ENCODE assay signal across 13 cellular contexts in the genomic region with DNA sequence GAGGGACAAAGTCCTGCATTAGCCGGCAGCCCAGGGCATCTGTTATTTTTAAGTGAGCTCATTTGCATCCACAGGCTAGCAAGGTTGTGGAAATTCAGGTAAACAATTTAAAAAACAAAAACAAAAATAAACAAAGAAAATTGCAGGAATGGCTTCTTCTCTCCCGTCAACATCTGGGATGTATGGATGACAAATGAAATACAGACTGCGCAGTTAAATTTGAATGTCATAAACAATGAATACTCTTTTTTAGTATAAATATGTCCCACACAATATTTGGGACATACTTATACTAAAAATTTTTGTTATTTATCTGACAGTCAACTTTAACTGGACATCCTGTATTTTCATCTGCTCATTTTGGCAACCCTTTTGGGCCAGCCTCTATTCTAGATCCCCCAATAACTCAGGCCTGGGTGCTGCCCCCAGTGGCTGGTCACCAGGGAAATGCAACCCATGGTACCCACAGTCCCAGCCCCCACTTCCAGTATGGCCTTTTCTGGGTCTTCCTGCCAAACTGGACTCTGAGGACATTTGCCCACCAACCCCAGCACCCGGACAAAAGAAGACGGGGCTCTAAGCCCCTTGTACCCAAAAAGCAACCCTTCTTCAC. TPM values are rescaled to one million over a fixed set of nuclear protein-coding genes. Genes with fewer than 3 reads are reported as not detected.
A peak's percentile ranks its signal among the peaks of the same experiment; 100 is the strongest.
DNase-seq lines count a peak whose midpoint lies in the region; ATAC-seq and TF ChIP-seq lines count a peak whose summit lies in the region.
"Had no signal": no experiment of that assay in that cellular context is flagged by ENCODE, and none has a peak within 500 bp of the region (broad histone marks: within the 10 kb centered on the region; RNA-seq: fewer than 3 reads in every experiment).

No MANE protein-coding gene starts in this region.

- CTCF ChIA-PET in WTC11 (lab: Charles Lee), result interaction anchor here (0.6 to 6.6 kb wide), 55 partner anchors 10 to 436 kb away, joined by 3 to 190 read pairs (median 6); partner anchors contain the start of genes DCAF1, GPR62, GRM2 and IQCF6

- H3K36me3 Mint-ChIP-seq in WTC11 (no peaks in the 10 kb centered on the region), neural crest cell (ENCODE audit: low read depth) (no peaks in the 10 kb centered on the region)

- no peaks in the 10 kb centered on the region for H4K20me1 ChIP-seq in DOHH2 (ENCODE audit: control insufficient read depth, insufficient read depth, low read depth, low read length)

- H3K9me2 ChIP-seq in DOHH2 (replicated peaks; ENCODE audit: control insufficient read depth, low read length), result no peaks in the 10 kb centered on the region

- peaks cover 5% of the 10 kb centered on the region; the same call in 1 of the 2 replicates for H3F3A ChIP-seq in DOHH2 (ENCODE audit: control insufficient read depth, insufficient read depth)

- WGBS in testis, 2 donors, result 85 to 86% methylated on average over 5 of the region's 5 CpGs

- H3K27me3 Mint-ChIP-seq in WTC11 (ENCODE audit: low read depth) (peaks cover 3% of the 10 kb centered on the region; the same call in 1 of the 2 replicates), neural crest cell (ENCODE audit: low read depth) (no peaks in the 10 kb centered on the region)

- H3K27ac ChIP-seq in DOHH2 (ENCODE audit: low read depth, low read length) (no peak overlapping the region), testis (no peak overlapping the region)
- H3K27ac ChIP-seq: body of pancreas, heart left ventricle, sigmoid colon had no signal

- H3K4me1 Mint-ChIP-seq in WTC11, result peaks cover 16% of the 10 kb centered on the region
- H3K4me1 Mint-ChIP-seq in neural crest cell, result peaks cover 10% of the 10 kb centered on the region

- ATAC-seq in WTC11 (peak; percentile 23; the same call in 1 of the 2 replicates), GM19395 (IDR thresholded peaks at IDR 0.05; ENCODE audit: unreplicated experiment) (no peak)

- no peaks in the 10 kb centered on the region for H3K27me3 ChIP-seq in DOHH2 (ENCODE audit: control insufficient read depth, low read length)
- H3K27me3 ChIP-seq in testis, result no peaks in the 10 kb centered on the region
- H3K27me3 ChIP-seq: body of pancreas, heart left ventricle had no signal

- intact Hi-C loops in testis (cut with DNase I; ENCODE audit: low total_unique reads), result no loop called here
- intact Hi-C loops in head of caudate nucleus (cut with DNase I), result no loop called here

- DNase-seq in GM20000 (ENCODE audit: low spot score) (peak; percentile 10), WTC11 (ENCODE audit: low spot score) (no peak), neural crest cell (ENCODE audit: low read depth, low spot score) (no peak), testis (no peak), head of caudate nucleus (no peak)

- no peak overlapping the region for H3K4me3 ChIP-seq in DOHH2 (ENCODE audit: low read length)
- H3K4me3 ChIP-seq in testis, result no peak overlapping the region
- H3K4me3 ChIP-seq: body of pancreas, heart left ventricle, sigmoid colon had no signal

- no peaks in the 10 kb centered on the region for H3K79me2 ChIP-seq in DOHH2 (ENCODE audit: control insufficient read depth, low read length)

- H3K4me1 ChIP-seq in DOHH2 (ENCODE audit: control insufficient read depth, low read length) (peaks cover 48% of the 10 kb centered on the region), testis (no peaks in the 10 kb centered on the region)
- H3K4me1 ChIP-seq: body of pancreas, sigmoid colon had no signal

- POLR2A ChIA-PET in WTC11 (lab: Charles Lee), result interaction anchor here (1.0 kb wide), 1 partner anchor 83 kb away, joined by 3 read pairs; no protein-coding TSS in a partner anchor

- H3K27ac Mint-ChIP-seq in WTC11, result no peak overlapping the region
- no peak overlapping the region for H3K27ac Mint-ChIP-seq in neural crest cell (ENCODE audit: unreplicated experiment)

- H3K9me3 Mint-ChIP-seq in WTC11 (peaks cover 4% of the 10 kb centered on the region; the same call in 1 of the 2 replicates), neural crest cell (no peaks in the 10 kb centered on the region)

- H3K9me3 ChIP-seq in DOHH2 (ENCODE audit: control insufficient read depth, insufficient read depth, low read length) (no peaks in the 10 kb centered on the region), testis (no peaks in the 10 kb centered on the region)
- H3K9me3 ChIP-seq: body of pancreas, heart left ventricle, sigmoid colon had no signal

- peak; percentile 28 for TF ChIP-seq CTCF in DOHH2 (IDR thresholded peaks at IDR 0.05; ENCODE audit: low read depth, low read length, poor library complexity, severe bottlenecking)
- no peak for TF ChIP-seq CTCF in GM20000 (IDR thresholded peaks at IDR 0.05; ENCODE audit: extremely low read depth, missing control alignments)
- TF ChIP-seq CTCF in WTC11 (IDR thresholded peaks at IDR 0.05), result no peak; the same call in 1 of the 2 replicates
- TF ChIP-seq CTCF in neural crest cell (conservative IDR thresholded peaks at IDR 0.05), result peak; percentile 11
- TF ChIP-seq CTCF in testis (IDR thresholded peaks at IDR 0.05), result no peak

- H3K4me2 ChIP-seq in DOHH2 (ENCODE audit: low read length), result no peak overlapping the region

- TF ChIP-seq POLR2A in testis (IDR thresholded peaks at IDR 0.05), result no peak

- no peak overlapping the region for H3K4me3 Mint-ChIP-seq in WTC11
- H3K4me3 Mint-ChIP-seq in neural crest cell, result no peak overlapping the region

- H3K36me3 ChIP-seq in DOHH2 (ENCODE audit: control insufficient read depth, low read length) (no peaks in the 10 kb centered on the region), testis (ENCODE audit: low read depth, missing control alignments) (no peaks in the 10 kb centered on the region)
- H3K36me3 ChIP-seq: heart left ventricle, sigmoid colon had no signal

TF ChIP-seq in WTC11, 78 proteins besides CTCF, POLR2A, EP300 and RAD21:
- no peak for TF ChIP-seq ZBTB21 (CRISPR knock-in tag; IDR thresholded peaks at IDR 0.05; ENCODE audit: borderline replicate concordance)
- no peak for TF ChIP-seq HMGA2 (CRISPR knock-in tag; IDR thresholded peaks at IDR 0.05)
- no peak for TF ChIP-seq ZNF121 (CRISPR knock-in tag; IDR thresholded peaks at IDR 0.05)
- no peak for TF ChIP-seq ESRRA (CRISPR knock-in tag; IDR thresholded peaks at IDR 0.05; ENCODE audit: borderline replicate concordance)
- no peak for TF ChIP-seq FOXP1 (CRISPR knock-in tag; IDR thresholded peaks at IDR 0.05; ENCODE audit: borderline replicate concordance)
- TF ChIP-seq TEAD4 (CRISPR knock-in tag; IDR thresholded peaks at IDR 0.05), result no peak
- TF ChIP-seq GRHL2 (CRISPR knock-in tag; IDR thresholded peaks at IDR 0.05; ENCODE audit: insufficient replicate concordance, severe bottlenecking), result no peak
- no peak for TF ChIP-seq OVOL2 (CRISPR knock-in tag; IDR thresholded peaks at IDR 0.05; ENCODE audit: borderline replicate concordance)
- no peak for TF ChIP-seq PRRX2 (CRISPR knock-in tag; IDR thresholded peaks at IDR 0.05)
- TF ChIP-seq, protein P1, sequence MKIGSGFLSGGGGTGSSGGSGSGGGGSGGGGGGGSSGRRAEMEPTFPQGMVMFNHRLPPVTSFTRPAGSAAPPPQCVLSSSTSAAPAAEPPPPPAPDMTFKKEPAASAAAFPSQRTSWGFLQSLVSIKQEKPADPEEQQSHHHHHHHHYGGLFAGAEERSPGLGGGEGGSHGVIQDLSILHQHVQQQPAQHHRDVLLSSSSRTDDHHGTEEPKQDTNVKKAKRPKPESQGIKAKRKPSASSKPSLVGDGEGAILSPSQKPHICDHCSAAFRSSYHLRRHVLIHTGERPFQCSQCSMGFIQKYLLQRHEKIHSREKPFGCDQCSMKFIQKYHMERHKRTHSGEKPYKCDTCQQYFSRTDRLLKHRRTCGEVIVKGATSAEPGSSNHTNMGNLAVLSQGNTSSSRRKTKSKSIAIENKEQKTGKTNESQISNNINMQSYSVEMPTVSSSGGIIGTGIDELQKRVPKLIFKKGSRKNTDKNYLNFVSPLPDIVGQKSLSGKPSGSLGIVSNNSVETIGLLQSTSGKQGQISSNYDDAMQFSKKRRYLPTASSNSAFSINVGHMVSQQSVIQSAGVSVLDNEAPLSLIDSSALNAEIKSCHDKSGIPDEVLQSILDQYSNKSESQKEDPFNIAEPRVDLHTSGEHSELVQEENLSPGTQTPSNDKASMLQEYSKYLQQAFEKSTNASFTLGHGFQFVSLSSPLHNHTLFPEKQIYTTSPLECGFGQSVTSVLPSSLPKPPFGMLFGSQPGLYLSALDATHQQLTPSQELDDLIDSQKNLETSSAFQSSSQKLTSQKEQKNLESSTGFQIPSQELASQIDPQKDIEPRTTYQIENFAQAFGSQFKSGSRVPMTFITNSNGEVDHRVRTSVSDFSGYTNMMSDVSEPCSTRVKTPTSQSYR (CRISPR knock-in tag; IDR thresholded peaks at IDR 0.05), result no peak
- TF ChIP-seq E2F1 (CRISPR knock-in tag; IDR thresholded peaks at IDR 0.05), result no peak
TF ChIP-seq in WTC11: peak in this region for 0.

RNA-seq across cellular contexts. Expression of gene GRM2, which starts 12.7 kb away (rescaled TPM):
- total RNA-seq in WTC11 (2021) (2.8 to 4.1 TPM (median 3.7 TPM) in 3 replicates), neural crest cell (6.6 and 8.3 TPM in 2 replicates), testis (10 to 100 TPM; 16.9 to 34.7 TPM)
- polyA plus RNA-seq in testis (ENCODE audit: insufficient read depth, low read depth, low replicate concordance), result 10.7 TPM
- total RNA-seq: left colon had no signal

RNA-seq across cellular contexts. Expression of gene TEX264, which starts 48.5 kb away (rescaled TPM):
- 11.8 to 17.5 TPM (median 17.5 TPM) in 3 replicates for total RNA-seq in WTC11 (2021)
- 20.8 and 23.2 TPM in 2 replicates for total RNA-seq in neural crest cell
- total RNA-seq in testis, result 100 to 1,000 TPM; 241 to 251 TPM
- polyA plus RNA-seq in testis (ENCODE audit: insufficient read depth, low read depth, low replicate concordance), result 252 TPM

RNA-seq across cellular contexts. Expression of gene IQCF6, which starts 59.5 kb away (rescaled TPM):
- total RNA-seq in WTC11 (2021) (not detected in 3 replicates), neural crest cell (not detected in 2 replicates), testis (10 to 100 TPM; 12.3 to 23.4 TPM)
- 30.4 TPM for polyA plus RNA-seq in testis (ENCODE audit: insufficient read depth, low read depth, low replicate concordance)
- total RNA-seq: body of pancreas; H1; heart left ventricle; left colon; sigmoid colon; T-helper 1 cell treated with Interleukin-12 subunit alpha and Interleukin-12 subunit beta and Interleukin-4 antibody, amounts not matched to agents 30 ng/mL and 1 ng/mL, for 36 hours had no signal
- polyA plus RNA-seq: H1, heart left ventricle, sigmoid colon had no signal

Comparison
In these comparisons a context has a peak if more than half of its experiments do, and no peak if none do; other contexts are left out.
1. CTCF ChIP-seq: peak in DOHH2 (single experiment) and neural crest cell (single experiment); none in GM20000 (single experiment), WTC11 (single experiment) and testis (0 of 3).
2. RNA of gene TEX264, which starts 48.5 kb away (total RNA-seq): 241 to 251 TPM in testis; 20.8 to 23.2 TPM in neural crest cell and 11.8 to 17.5 TPM in WTC11; every median in the first group is over 10 times any median in the second.
3. RNA of gene IQCF6, which starts 59.5 kb away (total RNA-seq): 12.3 to 23.4 TPM in testis; not detected in WTC11 and not detected in neural crest cell; every median in the first group is over 10 times any median in the second.